1 cellular context compared by ENCODE assay signal in the genomic region with DNA sequence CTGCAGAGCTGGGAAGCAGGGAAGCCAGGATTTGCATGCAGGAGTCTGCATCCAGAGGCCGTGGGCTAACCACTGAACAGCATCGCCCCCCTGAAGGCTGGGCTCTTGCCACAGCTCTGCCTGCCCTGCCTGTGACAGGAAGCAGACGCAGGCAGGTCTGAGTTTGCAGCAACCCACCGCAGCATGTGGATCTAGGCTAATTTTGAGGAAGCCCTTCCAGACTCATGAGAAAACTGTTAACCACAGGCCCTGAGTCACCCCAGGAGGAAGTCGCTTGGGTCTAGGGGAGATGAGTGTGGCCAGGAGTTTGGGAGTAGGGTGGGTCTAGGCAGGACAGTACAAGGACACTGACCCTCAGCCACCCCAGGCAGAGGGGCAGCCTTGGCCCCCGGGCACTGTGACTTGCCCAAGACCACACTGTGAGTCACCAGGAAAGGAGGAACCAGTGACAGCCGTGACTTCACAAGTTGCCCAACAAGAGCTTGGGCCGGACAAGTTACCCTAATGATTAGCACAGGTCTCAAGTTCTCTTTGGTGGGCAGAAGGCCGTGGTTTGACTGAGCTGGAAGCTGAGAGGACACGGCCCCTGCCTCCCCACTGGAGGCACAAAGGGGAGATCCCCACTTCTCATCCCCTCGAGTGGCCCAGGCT.
A peak's percentile ranks its signal among the peaks of the same experiment; 100 is the strongest.
TF ChIP-seq lines count a peak whose summit lies in the region.

No MANE protein-coding gene starts in this region.

TF ChIP-seq in K562, 482 proteins besides CTCF, POLR2A, EP300 and RAD21 (continued from another document and continues in another):
- TF ChIP-seq NCOA2 (IDR thresholded peaks at IDR 0.05; ENCODE audit: partially characterized antibody in 2 of 2) (no peak), POLR2AphosphoS2 (IDR thresholded peaks at IDR 0.05; ENCODE audit: low read length) (no peak), SIN3B (IDR thresholded peaks at IDR 0.05; ENCODE audit: low read depth) (no peak), BCOR (IDR thresholded peaks at IDR 0.05) (peak; percentile 96), ZEB2 (IDR thresholded peaks at IDR 0.05) (no peak), MIER1 (IDR thresholded peaks at IDR 0.05; ENCODE audit: low read depth) (no peak), TRIM24 (IDR thresholded peaks at IDR 0.05) (no peak; a peak in 2 of 4 replicates), GATAD2A (IDR thresholded peaks at IDR 0.05) (peak; percentile 79; the same call in 1 of the 2 replicates), HDGF (IDR thresholded peaks at IDR 0.05) (peak; percentile 18; the same call in 1 of the 2 replicates), ZNF133 (CRISPR knock-in tag; IDR thresholded peaks at IDR 0.05) (0 out of 2 replicates have a peak, but pooled peaks have one; percentile 13), LARP7 (IDR thresholded peaks at IDR 0.05) (no peak), ZNF23 (CRISPR knock-in tag; IDR thresholded peaks at IDR 0.05) (no peak), RBM15 (IDR thresholded peaks at IDR 0.05; ENCODE audit: insufficient read depth, low read length) (no peak), BHLHE40 (IDR thresholded peaks at IDR 0.05; ENCODE audit: low read length) (peak; percentile 52; the same call in 1 of the 2 replicates), POLR2B (IDR thresholded peaks at IDR 0.05; ENCODE audit: low read depth, partially characterized antibody) (no peak), NR2C1 (IDR thresholded peaks at IDR 0.05) (no peak), NR2C1 (tag; IDR thresholded peaks at IDR 0.05) (peak; percentile 29; the same call in 1 of the 2 replicates), ZNF134 (CRISPR knock-in tag; conservative IDR thresholded peaks at IDR 0.05) (0 out of 2 replicates have a peak, but pooled peaks have one; percentile 22), ZNF124 (CRISPR knock-in tag; IDR thresholded peaks at IDR 0.05) (no peak), KDM2B (CRISPR knock-in tag; IDR thresholded peaks at IDR 0.05) (no peak), ZNF165 (CRISPR knock-in tag; IDR thresholded peaks at IDR 0.05; ENCODE audit: borderline replicate concordance) (no peak), SRF (CRISPR knock-in tag; IDR thresholded peaks at IDR 0.05) (peak; percentile 33 to 60; a peak in 1 of 4 replicates), MYC (IDR thresholded peaks at IDR 0.05; ENCODE audit: low read depth, low read length) (peak; percentile 88), MYC (CRISPR knock-in tag; IDR thresholded peaks at IDR 0.05; ENCODE audit: borderline replicate concordance, low read depth) (no peak; the same call in 1 of the 2 replicates), CEBPG (CRISPR knock-in tag; IDR thresholded peaks at IDR 0.05) (no peak; the same call in none of the 2 replicates), CEBPG (tag; conservative IDR thresholded peaks at IDR 0.05 in 1 of 2, IDR thresholded peaks at IDR 0.05 in 1 of 2) (peak; percentile 80 to 87), ZNF12 (CRISPR knock-in tag; IDR thresholded peaks at IDR 0.05) (peak; percentile 48; the same call in 1 of the 2 replicates), ADNP (tag; IDR thresholded peaks at IDR 0.05) (peak; percentile 63; the same call in 1 of the 2 replicates), SAP30 (IDR thresholded peaks at IDR 0.05; ENCODE audit: borderline replicate concordance, insufficient read depth, low read depth, low read length, poor library complexity, severe bottlenecking) (peak; percentile 54), KHSRP (IDR thresholded peaks at IDR 0.05) (no peak), ZNF436 (CRISPR knock-in tag; IDR thresholded peaks at IDR 0.05) (no peak), SP1 (CRISPR knock-in tag; IDR thresholded peaks at IDR 0.05) (no peak; the same call in 1 of the 2 replicates), ELF4 (CRISPR knock-in tag; IDR thresholded peaks at IDR 0.05) (peak; percentile 79; the same call in 1 of the 2 replicates), MCM2 (IDR thresholded peaks at IDR 0.05; ENCODE audit: low read depth) (no peak), ZNF77 (CRISPR knock-in tag; IDR thresholded peaks at IDR 0.05) (no peak), GABPA (tag; conservative IDR thresholded peaks at IDR 0.05; ENCODE audit: low read depth) (peak; percentile 67), CTBP1 (IDR thresholded peaks at IDR 0.05; ENCODE audit: borderline replicate concordance) (peak; percentile 72; the same call in 1 of the 2 replicates), NCOA4 (IDR thresholded peaks at IDR 0.05; ENCODE audit: partially characterized antibody) (no peak), ZNF551 (CRISPR knock-in tag; IDR thresholded peaks at IDR 0.05) (no peak), SRSF7 (optimal IDR thresholded peaks at IDR 0.05; ENCODE audit: low read depth, low read length) (no peak), KLF13 (tag; IDR thresholded peaks at IDR 0.05; ENCODE audit: borderline replicate concordance, low read depth) (no peak), HDAC6 (IDR thresholded peaks at IDR 0.05; ENCODE audit: low read depth, low read length) (no peak)
- TF ChIP-seq, protein P1, sequence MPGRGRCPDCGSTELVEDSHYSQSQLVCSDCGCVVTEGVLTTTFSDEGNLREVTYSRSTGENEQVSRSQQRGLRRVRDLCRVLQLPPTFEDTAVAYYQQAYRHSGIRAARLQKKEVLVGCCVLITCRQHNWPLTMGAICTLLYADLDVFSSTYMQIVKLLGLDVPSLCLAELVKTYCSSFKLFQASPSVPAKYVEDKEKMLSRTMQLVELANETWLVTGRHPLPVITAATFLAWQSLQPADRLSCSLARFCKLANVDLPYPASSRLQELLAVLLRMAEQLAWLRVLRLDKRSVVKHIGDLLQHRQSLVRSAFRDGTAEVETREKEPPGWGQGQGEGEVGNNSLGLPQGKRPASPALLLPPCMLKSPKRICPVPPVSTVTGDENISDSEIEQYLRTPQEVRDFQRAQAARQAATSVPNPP (IDR thresholded peaks at IDR 0.05; ENCODE audit: borderline replicate concordance, insufficient read depth, insufficient read length) = no peak
- TF ChIP-seq, protein P2, sequence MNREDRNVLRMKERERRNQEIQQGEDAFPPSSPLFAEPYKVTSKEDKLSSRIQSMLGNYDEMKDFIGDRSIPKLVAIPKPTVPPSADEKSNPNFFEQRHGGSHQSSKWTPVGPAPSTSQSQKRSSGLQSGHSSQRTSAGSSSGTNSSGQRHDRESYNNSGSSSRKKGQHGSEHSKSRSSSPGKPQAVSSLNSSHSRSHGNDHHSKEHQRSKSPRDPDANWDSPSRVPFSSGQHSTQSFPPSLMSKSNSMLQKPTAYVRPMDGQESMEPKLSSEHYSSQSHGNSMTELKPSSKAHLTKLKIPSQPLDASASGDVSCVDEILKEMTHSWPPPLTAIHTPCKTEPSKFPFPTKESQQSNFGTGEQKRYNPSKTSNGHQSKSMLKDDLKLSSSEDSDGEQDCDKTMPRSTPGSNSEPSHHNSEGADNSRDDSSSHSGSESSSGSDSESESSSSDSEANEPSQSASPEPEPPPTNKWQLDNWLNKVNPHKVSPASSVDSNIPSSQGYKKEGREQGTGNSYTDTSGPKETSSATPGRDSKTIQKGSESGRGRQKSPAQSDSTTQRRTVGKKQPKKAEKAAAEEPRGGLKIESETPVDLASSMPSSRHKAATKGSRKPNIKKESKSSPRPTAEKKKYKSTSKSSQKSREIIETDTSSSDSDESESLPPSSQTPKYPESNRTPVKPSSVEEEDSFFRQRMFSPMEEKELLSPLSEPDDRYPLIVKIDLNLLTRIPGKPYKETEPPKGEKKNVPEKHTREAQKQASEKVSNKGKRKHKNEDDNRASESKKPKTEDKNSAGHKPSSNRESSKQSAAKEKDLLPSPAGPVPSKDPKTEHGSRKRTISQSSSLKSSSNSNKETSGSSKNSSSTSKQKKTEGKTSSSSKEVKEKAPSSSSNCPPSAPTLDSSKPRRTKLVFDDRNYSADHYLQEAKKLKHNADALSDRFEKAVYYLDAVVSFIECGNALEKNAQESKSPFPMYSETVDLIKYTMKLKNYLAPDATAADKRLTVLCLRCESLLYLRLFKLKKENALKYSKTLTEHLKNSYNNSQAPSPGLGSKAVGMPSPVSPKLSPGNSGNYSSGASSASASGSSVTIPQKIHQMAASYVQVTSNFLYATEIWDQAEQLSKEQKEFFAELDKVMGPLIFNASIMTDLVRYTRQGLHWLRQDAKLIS (CRISPR knock-in tag; IDR thresholded peaks at IDR 0.05) = no peak
- TF ChIP-seq, protein P3, sequence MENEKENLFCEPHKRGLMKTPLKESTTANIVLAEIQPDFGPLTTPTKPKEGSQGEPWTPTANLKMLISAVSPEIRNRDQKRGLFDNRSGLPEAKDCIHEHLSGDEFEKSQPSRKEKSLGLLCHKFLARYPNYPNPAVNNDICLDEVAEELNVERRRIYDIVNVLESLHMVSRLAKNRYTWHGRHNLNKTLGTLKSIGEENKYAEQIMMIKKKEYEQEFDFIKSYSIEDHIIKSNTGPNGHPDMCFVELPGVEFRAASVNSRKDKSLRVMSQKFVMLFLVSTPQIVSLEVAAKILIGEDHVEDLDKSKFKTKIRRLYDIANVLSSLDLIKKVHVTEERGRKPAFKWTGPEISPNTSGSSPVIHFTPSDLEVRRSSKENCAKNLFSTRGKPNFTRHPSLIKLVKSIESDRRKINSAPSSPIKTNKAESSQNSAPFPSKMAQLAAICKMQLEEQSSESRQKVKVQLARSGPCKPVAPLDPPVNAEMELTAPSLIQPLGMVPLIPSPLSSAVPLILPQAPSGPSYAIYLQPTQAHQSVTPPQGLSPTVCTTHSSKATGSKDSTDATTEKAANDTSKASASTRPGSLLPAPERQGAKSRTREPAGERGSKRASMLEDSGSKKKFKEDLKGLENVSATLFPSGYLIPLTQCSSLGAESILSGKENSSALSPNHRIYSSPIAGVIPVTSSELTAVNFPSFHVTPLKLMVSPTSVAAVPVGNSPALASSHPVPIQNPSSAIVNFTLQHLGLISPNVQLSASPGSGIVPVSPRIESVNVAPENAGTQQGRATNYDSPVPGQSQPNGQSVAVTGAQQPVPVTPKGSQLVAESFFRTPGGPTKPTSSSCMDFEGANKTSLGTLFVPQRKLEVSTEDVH (IDR thresholded peaks at IDR 0.05; ENCODE audit: low read depth, partially characterized antibody) = no peak
- TF ChIP-seq, protein P4, sequence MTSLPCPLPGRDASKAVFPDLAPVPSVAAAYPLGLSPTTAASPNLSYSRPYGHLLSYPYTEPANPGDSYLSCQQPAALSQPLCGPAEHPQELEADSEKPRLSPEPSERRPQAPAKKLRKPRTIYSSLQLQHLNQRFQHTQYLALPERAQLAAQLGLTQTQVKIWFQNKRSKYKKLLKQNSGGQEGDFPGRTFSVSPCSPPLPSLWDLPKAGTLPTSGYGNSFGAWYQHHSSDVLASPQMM (CRISPR knock-in tag; IDR thresholded peaks at IDR 0.05) = no peak
- TF ChIP-seq, protein P5, sequence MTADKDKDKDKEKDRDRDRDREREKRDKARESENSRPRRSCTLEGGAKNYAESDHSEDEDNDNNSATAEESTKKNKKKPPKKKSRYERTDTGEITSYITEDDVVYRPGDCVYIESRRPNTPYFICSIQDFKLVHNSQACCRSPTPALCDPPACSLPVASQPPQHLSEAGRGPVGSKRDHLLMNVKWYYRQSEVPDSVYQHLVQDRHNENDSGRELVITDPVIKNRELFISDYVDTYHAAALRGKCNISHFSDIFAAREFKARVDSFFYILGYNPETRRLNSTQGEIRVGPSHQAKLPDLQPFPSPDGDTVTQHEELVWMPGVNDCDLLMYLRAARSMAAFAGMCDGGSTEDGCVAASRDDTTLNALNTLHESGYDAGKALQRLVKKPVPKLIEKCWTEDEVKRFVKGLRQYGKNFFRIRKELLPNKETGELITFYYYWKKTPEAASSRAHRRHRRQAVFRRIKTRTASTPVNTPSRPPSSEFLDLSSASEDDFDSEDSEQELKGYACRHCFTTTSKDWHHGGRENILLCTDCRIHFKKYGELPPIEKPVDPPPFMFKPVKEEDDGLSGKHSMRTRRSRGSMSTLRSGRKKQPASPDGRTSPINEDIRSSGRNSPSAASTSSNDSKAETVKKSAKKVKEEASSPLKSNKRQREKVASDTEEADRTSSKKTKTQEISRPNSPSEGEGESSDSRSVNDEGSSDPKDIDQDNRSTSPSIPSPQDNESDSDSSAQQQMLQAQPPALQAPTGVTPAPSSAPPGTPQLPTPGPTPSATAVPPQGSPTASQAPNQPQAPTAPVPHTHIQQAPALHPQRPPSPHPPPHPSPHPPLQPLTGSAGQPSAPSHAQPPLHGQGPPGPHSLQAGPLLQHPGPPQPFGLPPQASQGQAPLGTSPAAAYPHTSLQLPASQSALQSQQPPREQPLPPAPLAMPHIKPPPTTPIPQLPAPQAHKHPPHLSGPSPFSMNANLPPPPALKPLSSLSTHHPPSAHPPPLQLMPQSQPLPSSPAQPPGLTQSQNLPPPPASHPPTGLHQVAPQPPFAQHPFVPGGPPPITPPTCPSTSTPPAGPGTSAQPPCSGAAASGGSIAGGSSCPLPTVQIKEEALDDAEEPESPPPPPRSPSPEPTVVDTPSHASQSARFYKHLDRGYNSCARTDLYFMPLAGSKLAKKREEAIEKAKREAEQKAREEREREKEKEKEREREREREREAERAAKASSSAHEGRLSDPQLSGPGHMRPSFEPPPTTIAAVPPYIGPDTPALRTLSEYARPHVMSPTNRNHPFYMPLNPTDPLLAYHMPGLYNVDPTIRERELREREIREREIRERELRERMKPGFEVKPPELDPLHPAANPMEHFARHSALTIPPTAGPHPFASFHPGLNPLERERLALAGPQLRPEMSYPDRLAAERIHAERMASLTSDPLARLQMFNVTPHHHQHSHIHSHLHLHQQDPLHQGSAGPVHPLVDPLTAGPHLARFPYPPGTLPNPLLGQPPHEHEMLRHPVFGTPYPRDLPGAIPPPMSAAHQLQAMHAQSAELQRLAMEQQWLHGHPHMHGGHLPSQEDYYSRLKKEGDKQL (CRISPR knock-in tag; IDR thresholded peaks at IDR 0.05; ENCODE audit: borderline replicate concordance) = no peak
- TF ChIP-seq, protein P6, sequence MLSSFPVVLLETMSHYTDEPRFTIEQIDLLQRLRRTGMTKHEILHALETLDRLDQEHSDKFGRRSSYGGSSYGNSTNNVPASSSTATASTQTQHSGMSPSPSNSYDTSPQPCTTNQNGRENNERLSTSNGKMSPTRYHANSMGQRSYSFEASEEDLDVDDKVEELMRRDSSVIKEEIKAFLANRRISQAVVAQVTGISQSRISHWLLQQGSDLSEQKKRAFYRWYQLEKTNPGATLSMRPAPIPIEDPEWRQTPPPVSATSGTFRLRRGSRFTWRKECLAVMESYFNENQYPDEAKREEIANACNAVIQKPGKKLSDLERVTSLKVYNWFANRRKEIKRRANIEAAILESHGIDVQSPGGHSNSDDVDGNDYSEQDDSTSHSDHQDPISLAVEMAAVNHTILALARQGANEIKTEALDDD (IDR thresholded peaks at IDR 0.05) = peak; percentile 89; the same call in 1 of the 2 replicates
